8 cellular contexts compared by ENCODE assay signal in genomic region chr2:71331581-71332412, GRCh38. TPM values are rescaled to one million over a fixed set of nuclear protein-coding genes. Genes with fewer than 3 reads are reported as not detected.
DNase-seq lines count a peak whose midpoint lies in the region; ATAC-seq, FAIRE-seq and TF ChIP-seq lines count a peak whose summit lies in the region.

Gene ZNF638, plus strand, starts transcription at chr2:71331782. Its CDS starts 17,173 bp downstream, at chr2:71348955.

- 0 to 1% (median 1%) methylated on average over 72 to 81 of the region's 81 CpGs for WGBS in psoas muscle, 3 donors

- peak; percentile 65 for TF ChIP-seq CTCF in GM13976 (IDR thresholded peaks at IDR 0.05; ENCODE audit: borderline replicate concordance, control extremely low read depth, extremely low read depth, insufficient read depth, missing control alignments)
- TF ChIP-seq CTCF in psoas muscle (IDR thresholded peaks at IDR 0.05) = peak; percentile 83

- H3K27ac ChIP-seq in psoas muscle = peak within 1 kb of the TSS; percentile 95

- H3K4me3 ChIP-seq in psoas muscle = peak within 1 kb of the TSS; percentile 93

- no peaks in the 10 kb centered on the region for H3K9me3 ChIP-seq in psoas muscle

- DNase-seq in GM13976 (ENCODE audit: low spot score) = peak; percentile 97
- peak; percentile 40 for DNase-seq in NCI-H1436 treated with DMSO at 0.1 percent for 48 hours (lab: John Stamatoyannopoulos, UW)
- peak; percentile 86 for DNase-seq in amniotic stem cell (lab: John Stamatoyannopoulos, UW)
- DNase-seq in left ventricle myocardium superior = peak; percentile 98
- peak; percentile 96 to 97 for DNase-seq in psoas muscle
- peak; percentile 99 for DNase-seq in urothelium cell line (ENCODE audit: low spot score)

- peak; percentile 91 for ATAC-seq in HG02852 (IDR thresholded peaks at IDR 0.05; ENCODE audit: unreplicated experiment)
- ATAC-seq in left ventricle myocardium superior = peak; percentile 99
- ATAC-seq in psoas muscle = peak; percentile 98 to 99 (median 99)

- in situ Hi-C loops in GM13976 (cut with MboI; ENCODE audit: low sequenced_read_pairs, unreplicated experiment) = no loop called here

- H3K36me3 ChIP-seq in psoas muscle (ENCODE audit: insufficient read depth in 1 of 2, low read depth in 1 of 2) = no peaks in the 10 kb centered on the region

- H3K4me1 ChIP-seq in psoas muscle = peaks cover 32% of the 10 kb centered on the region

- no peaks in the 10 kb centered on the region for H3K27me3 ChIP-seq in psoas muscle (ENCODE audit: insufficient read depth in 3 of 3, low read length in 2 of 3)

- intact Hi-C loops in T-helper 1 cell treated with Interleukin-12 subunit alpha and Interleukin-12 subunit beta and Interleukin-4 antibody, amounts not matched to agents 30 ng/mL and 1 ng/mL, for 36 hours (cut with micrococcal nuclease) = loop anchor here (1.0 to 5.0 kb wide), 9 partner anchors 15 to 1959 kb away; partner anchors contain the start of genes EXOC6B, MCEE, MPHOSPH10 and NAGK
- intact Hi-C loops in left ventricle myocardium superior (cut with micrococcal nuclease) (no loop called here), psoas muscle (cut with DNase I) (loop anchor here (1.0 to 5.0 kb wide), 3 partner anchors 34 to 109 kb away; no protein-coding TSS in a partner anchor)

- FAIRE-seq in urothelium cell line (lab: Jason Lieb, UNC) = peak; percentile 74

RNA-seq across cellular contexts. Expression of gene ZNF638, which starts in this region (rescaled TPM):
- total RNA-seq in T-helper 1 cell treated with Interleukin-12 subunit alpha and Interleukin-12 subunit beta and Interleukin-4 antibody, amounts not matched to agents 30 ng/mL and 1 ng/mL, for 36 hours = 99.9 and 104 TPM in 2 replicates
- 96.2 TPM for total RNA-seq in left ventricle myocardium superior
- 10 to 100 TPM; 62.3 to 73.6 (median 65.4) TPM for total RNA-seq in psoas muscle
- polyA plus RNA-seq in psoas muscle = 10 to 100 TPM; 50.5 to 58.6 (median 56.3) TPM

Comparison
In these comparisons a context has a peak if more than half of its experiments do, and no peak if none do; other contexts are left out.
1. Peak in every context shown above with its lines: DNase-seq, ATAC-seq, H3K4me3 ChIP-seq and H3K27ac ChIP-seq.
2. DNase-seq: peak in every context shown above with its lines; median percentile 99 in urothelium cell line; 98 in left ventricle myocardium superior; 97 in GM13976; 96 in psoas muscle; 86 in amniotic stem cell; 40 in NCI-H1436 treated with DMSO at 0.1 percent for 48 hours.